23 cellular contexts compared by ENCODE assay signal in the genomic region with DNA sequence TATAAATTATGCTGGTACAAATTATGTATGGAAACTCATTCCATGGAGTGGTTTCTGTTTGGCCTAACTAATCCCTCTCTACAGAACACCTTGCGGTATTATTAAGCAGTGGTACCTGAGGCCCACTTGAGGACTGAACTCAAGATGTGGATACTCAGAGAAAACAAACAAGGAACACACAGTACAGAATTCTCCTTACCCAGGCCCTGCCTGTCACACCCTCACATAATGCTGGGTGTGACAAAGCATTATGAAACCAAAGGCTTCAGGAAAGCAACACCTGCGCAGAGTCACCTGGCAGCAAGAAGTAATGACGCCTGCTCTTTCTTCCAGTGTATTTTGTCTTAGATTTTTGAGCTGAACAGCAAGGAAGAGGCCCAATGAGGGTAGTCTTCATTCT.
DNase-seq lines count a peak whose midpoint lies in the region; ATAC-seq and TF ChIP-seq lines count a peak whose summit lies in the region.
"Had no signal": no experiment of that assay in that cellular context is flagged by ENCODE, and none has a peak within 500 bp of the region (broad histone marks: within the 10 kb centered on the region; RNA-seq: fewer than 3 reads in every experiment).

No MANE protein-coding gene starts in this region.

- peaks cover 2% of the 10 kb centered on the region for H3K9me3 Mint-ChIP-seq in type B pancreatic cell

- peaks cover 15% of the 10 kb centered on the region for H3F3A ChIP-seq in PC-9 (ENCODE audit: insufficient read depth, low read depth)

- no peaks in the 10 kb centered on the region for H3K36me3 ChIP-seq in PC-9 (ENCODE audit: low read depth)
- no peaks in the 10 kb centered on the region for H3K36me3 ChIP-seq in lower lobe of right lung
- H3K36me3 ChIP-seq: BLaER1 treated with 17β-estradiol and CSF1 and Interleukin-3, amounts not matched to agents 10 nM and 100 nM; SJCRH30 had no signal

- DNase-seq in NCI-H2029 (lab: John Stamatoyannopoulos, UW): peak; percentile 38
- no peak for DNase-seq in NCI-H2029 treated with DMSO at 0.1 percent for 48 hours (lab: John Stamatoyannopoulos, UW)
- no peak for DNase-seq in PC-9
- DNase-seq in lower lobe of right lung: peak; percentile 45
- no peak for DNase-seq in left ventricle myocardium superior
- DNase-seq in type B pancreatic cell (ENCODE audit: extremely low spot score, unreplicated experiment): no peak
- DNase-seq: 8988T; Caco-2; CD4-positive, alpha-beta memory T cell; DMS 273 treated with DMSO at 0.1 percent for 48 hours; GOT3; KBM-7; MM.1S; NCI-H1048; NCI-H1436 treated with DMSO at 0.1 percent for 48 hours; NCI-H1930; NCI-H524; SJCRH30 had no signal

- TF ChIP-seq CTCF in PC-9 (conservative IDR thresholded peaks at IDR 0.05): no peak
- TF ChIP-seq CTCF in lower lobe of right lung (IDR thresholded peaks at IDR 0.05): no peak
- no peak for TF ChIP-seq CTCF in type B pancreatic cell (conservative IDR thresholded peaks at IDR 0.05)

- ATAC-seq in lower lobe of right lung (peak; percentile 94 to 98), left ventricle myocardium superior (no peak), GM18873 (IDR thresholded peaks at IDR 0.05; ENCODE audit: low FRiP score, unreplicated experiment) (no peak)
- ATAC-seq: HCT116, HepG2 had no signal

- H3K4me1 Mint-ChIP-seq in type B pancreatic cell (ENCODE audit: unreplicated experiment): no peaks in the 10 kb centered on the region
- H3K4me1 Mint-ChIP-seq: CD4-positive, alpha-beta memory T cell had no signal

- H3K27me3 Mint-ChIP-seq in type B pancreatic cell: peaks cover 2% of the 10 kb centered on the region

- POLR2A ChIA-PET in PC-9 (lab: Charles Lee; ENCODE audit: unreplicated experiment): interaction anchor here (0.6 kb wide), 1 partner anchor 199 kb away, joined by 11 read pairs; no protein-coding TSS in a partner anchor

- CTCF ChIA-PET in PC-9 (lab: Charles Lee): interaction anchor here (0.7 kb wide), 1 partner anchor 1425 kb away, joined by 7 read pairs; no protein-coding TSS in a partner anchor

- no peaks in the 10 kb centered on the region for H3K36me3 Mint-ChIP-seq in type B pancreatic cell
- H3K36me3 Mint-ChIP-seq: CD4-positive, alpha-beta memory T cell had no signal

- H3K27ac ChIP-seq in PC-9 (peak overlapping the region; percentile 77), lower lobe of right lung (peak overlapping the region; percentile 49)
- H3K27ac ChIP-seq: BLaER1 treated with 17β-estradiol and CSF1 and Interleukin-3, amounts not matched to agents 10 nM and 100 nM; HL-60; SJCRH30 had no signal

- H3K4me3 Mint-ChIP-seq in type B pancreatic cell: no peak overlapping the region
- H3K4me3 Mint-ChIP-seq: CD4-positive, alpha-beta memory T cell had no signal

- no peaks in the 10 kb centered on the region for H3K9me2 ChIP-seq in PC-9 (ENCODE audit: insufficient read depth)

- no TSS peak for BruUV-seq in PC-9 (replicated peaks; lab: Mats Ljungman, UMichigan)

- no peak overlapping the region for H2AFZ ChIP-seq in PC-9

- H3K79me2 ChIP-seq in PC-9 (ENCODE audit: low read depth): no peaks in the 10 kb centered on the region

- H3K4me3 ChIP-seq in PC-9 (no peak overlapping the region), lower lobe of right lung (no peak overlapping the region)
- H3K4me3 ChIP-seq: BLaER1 treated with 17β-estradiol and CSF1 and Interleukin-3, amounts not matched to agents 10 nM and 100 nM; SJCRH30 had no signal

- H3K27me3 ChIP-seq in PC-9 (ENCODE audit: insufficient read depth, low read depth): no peaks in the 10 kb centered on the region
- H3K27me3 ChIP-seq in lower lobe of right lung (ENCODE audit: low read depth): no peaks in the 10 kb centered on the region
- H3K27me3 ChIP-seq: BLaER1 treated with 17β-estradiol and CSF1 and Interleukin-3, amounts not matched to agents 10 nM and 100 nM; SJCRH30 had no signal

- no peaks in the 10 kb centered on the region for H4K20me1 ChIP-seq in PC-9 (ENCODE audit: insufficient read depth)
- H4K20me1 ChIP-seq: BLaER1 treated with 17β-estradiol and CSF1 and Interleukin-3, amounts not matched to agents 10 nM and 100 nM had no signal

- H3K9me3 ChIP-seq in PC-9 (ENCODE audit: insufficient read depth, low read depth) (no peaks in the 10 kb centered on the region), lower lobe of right lung (no peaks in the 10 kb centered on the region)
- H3K9me3 ChIP-seq: Caco-2 had no signal

- H3K4me2 ChIP-seq in PC-9: peak overlapping the region; percentile 36
- H3K4me2 ChIP-seq: BLaER1 treated with 17β-estradiol and CSF1 and Interleukin-3, amounts not matched to agents 10 nM and 100 nM had no signal

- H3K4me1 ChIP-seq in PC-9 (replicated peaks; ENCODE audit: insufficient read depth): peaks cover 19% of the 10 kb centered on the region
- no peaks in the 10 kb centered on the region for H3K4me1 ChIP-seq in lower lobe of right lung
- H3K4me1 ChIP-seq: BLaER1 treated with 17β-estradiol and CSF1 and Interleukin-3, amounts not matched to agents 10 nM and 100 nM; Caco-2 had no signal

- intact Hi-C loops in PC-9 (cut with micrococcal nuclease; ENCODE audit: unreplicated experiment) (no loop called here), lower lobe of right lung (cut with DNase I) (no loop called here), left ventricle myocardium superior (cut with micrococcal nuclease) (no loop called here)

- H3K27ac Mint-ChIP-seq in type B pancreatic cell: no peak overlapping the region
- H3K27ac Mint-ChIP-seq: CD4-positive, alpha-beta memory T cell had no signal

Comparison
In these comparisons a context has a peak if more than half of its experiments do, and no peak if none do; other contexts are left out.
1. DNase-seq: peak in NCI-H2029 (single experiment) and lower lobe of right lung (single experiment); none in NCI-H2029 treated with DMSO at 0.1 percent for 48 hours (single experiment), PC-9 (0 of 2), left ventricle myocardium superior (single experiment) and type B pancreatic cell (single experiment).
2. ATAC-seq: peak in lower lobe of right lung (2 of 2); none in left ventricle myocardium superior (single experiment) and GM18873 (single experiment).